8 cellular contexts compared by ENCODE assay signal in genomic region chr20:63520594-63520938, GRCh38. TPM values are rescaled to one million over a fixed set of nuclear protein-coding genes. Genes with fewer than 3 reads are reported as not detected.
A peak's percentile ranks its signal among the peaks of the same experiment; 100 is the strongest.
DNase-seq lines count a peak whose midpoint lies in the region; ATAC-seq and TF ChIP-seq lines count a peak whose summit lies in the region.

Gene PPDPF (plus strand): TSS chr20:63520765. CDS start chr20:63521309, 544 bp downstream.

- peaks cover 14% of the 10 kb centered on the region for H3K4me1 Mint-ChIP-seq in WTC11

- peaks cover 9% of the 10 kb centered on the region; the same call in 1 of the 2 replicates for H3K27me3 Mint-ChIP-seq in WTC11 (ENCODE audit: low read depth)

- peak within 1 kb of the TSS; percentile 79 for H3K27ac Mint-ChIP-seq in WTC11

- H3K4me3 ChIP-seq in cardiac fibroblast (replicated peaks in 1 of 2; ENCODE audit: low read depth in 2 of 2, low read length in 2 of 2) = peak within 1 kb of the TSS; percentile 81 to 90

- peaks cover 21% of the 10 kb centered on the region for H3K36me3 Mint-ChIP-seq in WTC11

- CTCF ChIA-PET in WTC11 (lab: Charles Lee) = interaction anchor here (0.6 to 4.4 kb wide), 16 partner anchors 9 to 460 kb away, joined by 3 to 50 read pairs (median 5); partner anchors contain the start of genes GMEB2, PRPF6 and PTK6

- no peak for TF ChIP-seq CTCF in WTC11 (IDR thresholded peaks at IDR 0.05)
- TF ChIP-seq CTCF in cardiac fibroblast (IDR thresholded peaks at IDR 0.05; ENCODE audit: low read depth, low read length) = no peak

- peak within 1 kb of the TSS; percentile 88 for H3K4me3 Mint-ChIP-seq in WTC11

- DNase-seq in DMS 273 (lab: John Stamatoyannopoulos, UW; ENCODE audit: unreplicated experiment) (peak; percentile 92), DMS 273 treated with DMSO at 0.1 percent for 48 hours (lab: John Stamatoyannopoulos, UW) (no peak), NCI-H1694 treated with DMSO at 0.1 percent for 48 hours (lab: John Stamatoyannopoulos, UW) (peak; percentile 32), WTC11 (ENCODE audit: low spot score) (no peak), cardiac fibroblast (ENCODE audit: low read depth in 2 of 2) (peak; percentile 83 to 88), iris pigment epithelial cell (ENCODE audit: low read depth) (peak; percentile 76), smooth muscle cell of the brain vasculature (ENCODE audit: low read depth, low spot score) (peak; percentile 53)

- POLR2A ChIA-PET in WTC11 (lab: Charles Lee) = interaction anchor here (1.3 to 1.8 kb wide), 5 partner anchors 14 to 133 kb away, joined by 3 to 5 read pairs (median 4); partner anchors contain the start of genes GMEB2 and STMN3

- ATAC-seq in HG02623 (IDR thresholded peaks at IDR 0.05; ENCODE audit: unreplicated experiment) = peak; percentile 70
- peak; percentile 72 for ATAC-seq in WTC11

- H3K9me3 Mint-ChIP-seq in WTC11 = peaks cover 8% of the 10 kb centered on the region; the same call in 1 of the 2 replicates

TF ChIP-seq in WTC11, 78 proteins besides CTCF, POLR2A, EP300 and RAD21:
- TF ChIP-seq CREM (CRISPR knock-in tag; IDR thresholded peaks at IDR 0.05) = 0 out of 2 replicates have a peak, but pooled peaks have one; percentile 18
- TF ChIP-seq EMX1 (CRISPR knock-in tag; IDR thresholded peaks at IDR 0.05) = 0 out of 2 replicates have a peak, but pooled peaks have one; percentile 26
- peak; percentile 26; the same call in 1 of the 2 replicates for TF ChIP-seq ERG (CRISPR knock-in tag; IDR thresholded peaks at IDR 0.05)
- TF ChIP-seq FOXP4 (CRISPR knock-in tag; IDR thresholded peaks at IDR 0.05) = peak; percentile 76
- no peak for TF ChIP-seq CBFB (CRISPR knock-in tag; IDR thresholded peaks at IDR 0.05; ENCODE audit: low read depth)
- peak; percentile 78 for TF ChIP-seq SP1 (CRISPR knock-in tag; conservative IDR thresholded peaks at IDR 0.05)

RNA-seq across cellular contexts. Expression of gene PPDPF, which starts in this region (rescaled TPM):
- 170 to 210 TPM (median 205 TPM) in 3 replicates for total RNA-seq in WTC11 (2021)

Comparison
In these comparisons a context has a peak if more than half of its experiments do, and no peak if none do; other contexts are left out.
1. DNase-seq: peak in DMS 273 (single experiment), NCI-H1694 treated with DMSO at 0.1 percent for 48 hours (single experiment), cardiac fibroblast (2 of 2), iris pigment epithelial cell (single experiment) and smooth muscle cell of the brain vasculature (single experiment); none in DMS 273 treated with DMSO at 0.1 percent for 48 hours (single experiment) and WTC11 (single experiment).